In the genomic region with DNA sequence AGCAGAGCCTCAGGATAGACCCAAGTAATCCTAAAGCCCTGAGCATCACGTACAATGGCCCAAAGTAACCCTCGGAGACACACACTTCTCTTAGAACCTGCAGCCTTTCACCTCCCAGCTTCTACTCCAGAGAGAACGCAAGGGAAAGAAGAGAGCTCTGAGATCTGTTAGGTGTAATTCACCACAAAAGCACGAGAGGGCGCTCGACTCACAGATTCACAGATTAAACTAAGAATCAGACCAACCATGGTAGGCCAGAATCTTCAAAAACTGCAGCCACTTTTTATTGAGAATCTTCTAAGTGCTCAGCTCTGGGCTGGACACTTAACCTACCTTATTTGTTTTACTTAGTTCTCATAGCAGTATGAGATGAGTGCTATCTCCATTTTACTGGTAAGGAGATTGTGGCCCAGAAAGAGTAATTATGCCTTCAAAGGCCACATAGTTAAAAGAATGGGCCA, we compare ENCODE assay signal across 8 cellular contexts. TPM values are rescaled to one million over a fixed set of nuclear protein-coding genes. Genes with fewer than 3 reads are reported as not detected.
A peak's percentile ranks its signal among the peaks of the same experiment; 100 is the strongest.
DNase-seq lines count a peak whose midpoint lies in the region; ATAC-seq, FAIRE-seq and TF ChIP-seq lines count a peak whose summit lies in the region.

No MANE protein-coding gene starts in this region.

- peaks cover 35% of the 10 kb centered on the region for H3K79me2 ChIP-seq in keratinocyte (ENCODE audit: control insufficient read depth, insufficient read depth, low read length)

- H3K27ac ChIP-seq in keratinocyte (ENCODE audit: control insufficient read depth, insufficient read depth, low read length) = no peak overlapping the region

- peak overlapping the region in 2 of 3 experiments; percentile 69 to 99 for H3K4me3 ChIP-seq in keratinocyte (ENCODE audit: control insufficient read depth in 2 of 3, extremely low read depth in 1 of 3, insufficient read depth in 2 of 3, low read depth in 1 of 3, low read length in 3 of 3)

- H3K9ac ChIP-seq in keratinocyte (ENCODE audit: control insufficient read depth, extremely low read depth, insufficient read depth, low read length) = peak overlapping the region; percentile 95

- H3K9me3 ChIP-seq in keratinocyte (ENCODE audit: control insufficient read depth, low read depth, low read length) = no peaks in the 10 kb centered on the region

- peaks cover 16% of the 10 kb centered on the region for H3K4me1 ChIP-seq in keratinocyte (ENCODE audit: control insufficient read depth, extremely low read depth, insufficient read depth, low read length)

- no peaks in the 10 kb centered on the region for H3K36me3 ChIP-seq in keratinocyte (ENCODE audit: control insufficient read depth in 2 of 2, extremely low read depth in 1 of 2, insufficient read depth in 2 of 2, low read length in 2 of 2)

- H2AFZ ChIP-seq in keratinocyte (ENCODE audit: control insufficient read depth, low read length) = peak overlapping the region; percentile 97

- FAIRE-seq in keratinocyte (lab: Jason Lieb, UNC) = peak; percentile 71

- no peaks in the 10 kb centered on the region for H3K27me3 ChIP-seq in keratinocyte (ENCODE audit: control insufficient read depth, extremely low read depth, insufficient read depth, low read length)

- in situ Hi-C loops in G401 (cut with HindIII; ENCODE audit: low sequenced_read_pairs) = no loop called here

- DNase-seq in G401 (ENCODE audit: low spot score) = peak; percentile 95
- DNase-seq in NCI-H226 = peak; percentile 78
- peak; percentile 58 to 83 (median 78) for DNase-seq in activated CD4-positive, CD25-positive, alpha-beta regulatory T cell (lab: John Stamatoyannopoulos, UW)
- DNase-seq in central memory CD4-positive, alpha-beta T cell = peak; percentile 83
- peak; percentile 41 for DNase-seq in keratinocyte (ENCODE audit: low read depth, low spot score)
- DNase-seq in stimulated activated CD4-positive, alpha-beta T cell treated with anti-CD3 and anti-CD28 coated beads, Interleukin-12 subunit alpha, Interleukin-12 subunit beta, amount 100 ng/mL, for 4 hours = peak; percentile 79

- H4K20me1 ChIP-seq in keratinocyte (ENCODE audit: control insufficient read depth, extremely low read depth, insufficient read depth, low read length) = no peaks in the 10 kb centered on the region

- dilution Hi-C loops in keratinocyte (cut with MboI; ENCODE audit: extremely low pct_ligation_motif_present, low sequenced_read_pairs) = no loop called here

- TF ChIP-seq CTCF in keratinocyte (optimal IDR thresholded peaks at IDR 0.05 in 1 of 3, IDR thresholded peaks at IDR 0.05 in 1 of 3, conservative IDR thresholded peaks at IDR 0.05 in 1 of 3; ENCODE audit: extremely low read depth in 1 of 3, insufficient read depth in 2 of 3, low read length in 3 of 3) = peak; percentile 58 to 80 (median 68)

- no peaks in the 10 kb centered on the region for H3K9me1 ChIP-seq in keratinocyte (ENCODE audit: control insufficient read depth, extremely low read depth, insufficient read depth, low read length)

- H3K4me2 ChIP-seq in keratinocyte (ENCODE audit: control insufficient read depth, extremely low read depth, insufficient read depth, low read depth, low read length) = peak overlapping the region; percentile 84

- peak; percentile 35 for ATAC-seq in HG03108 (IDR thresholded peaks at IDR 0.05; ENCODE audit: unreplicated experiment)
- no peak for ATAC-seq in GM19328 (IDR thresholded peaks at IDR 0.05; ENCODE audit: unreplicated experiment)

RNA-seq across cellular contexts. Expression of a gene that starts 1.3 kb away (rescaled TPM):
- 73.4 and 87.1 TPM in 2 replicates for total RNA-seq in G401 (2014; rRNA removed; shearing (Covaris generic))
- polyA plus RNA-seq in keratinocyte = 36.9 to 64.6 TPM (median 57.8 TPM) in 3 replicates
- polyA plus RNA-seq in keratinocyte (2011; ENCODE audit: low read depth) = 110 TPM
- 36.4 and 38.7 TPM in 2 replicates for polyA plus RNA-seq in keratinocyte (2011; cell fraction: cytosol; rRNA removed)
- polyA plus RNA-seq in keratinocyte (2011; cell fraction: nucleus; rRNA removed) = 98.9 and 125 TPM in 2 replicates
- 45.2 and 68.6 TPM in 2 replicates for polyA plus RNA-seq in keratinocyte (2012; ENCODE audit: low replicate concordance)
- polyA minus RNA-seq in keratinocyte = 36.0 to 54.1 TPM (median 45.5 TPM) in 3 replicates
- 18.0 TPM for polyA minus RNA-seq in keratinocyte (2011; cell fraction: cytosol; rRNA and poly(A)+ RNA removed)
- polyA minus RNA-seq in keratinocyte (2011; cell fraction: nucleus; rRNA and poly(A)+ RNA removed) = 19.8 and 39.9 TPM in 2 replicates

RNA-seq across cellular contexts. Expression of a gene that starts 12.4 kb away (rescaled TPM):
- 0.88 and 1.9 TPM in 2 replicates for total RNA-seq in G401 (2014; rRNA removed; shearing (Covaris generic))
- 0.05 to 0.30 TPM (median 0.16 TPM) in 3 replicates for polyA plus RNA-seq in keratinocyte
- polyA plus RNA-seq in keratinocyte (2011; ENCODE audit: low read depth) = not detected
- polyA plus RNA-seq in keratinocyte (2011; cell fraction: cytosol; rRNA removed) = 0.04 and 0.24 TPM in 2 replicates
- 0.31 and 0.67 TPM in 2 replicates for polyA plus RNA-seq in keratinocyte (2011; cell fraction: nucleus; rRNA removed)
- polyA plus RNA-seq in keratinocyte (2012; ENCODE audit: low replicate concordance) = 0.62 TPM in 1 of 2 replicates, not detected in the other
- 0.23 to 0.35 TPM in 2 of 3 replicates, not detected in the other for polyA minus RNA-seq in keratinocyte
- not detected for polyA minus RNA-seq in keratinocyte (2011; cell fraction: cytosol; rRNA and poly(A)+ RNA removed)
- polyA minus RNA-seq in keratinocyte (2011; cell fraction: nucleus; rRNA and poly(A)+ RNA removed) = not detected in 2 replicates

RNA-seq across cellular contexts. Expression of a gene that starts 35.0 kb away (rescaled TPM):
- total RNA-seq in G401 (2014; rRNA removed; shearing (Covaris generic)) = 2.9 and 17.2 TPM in 2 replicates
- 16.1 to 19.8 TPM (median 19.3 TPM) in 3 replicates for polyA plus RNA-seq in keratinocyte
- polyA plus RNA-seq in keratinocyte (2011; ENCODE audit: low read depth) = 14.1 TPM
- 10.0 and 14.5 TPM in 2 replicates for polyA plus RNA-seq in keratinocyte (2011; cell fraction: cytosol; rRNA removed)
- polyA plus RNA-seq in keratinocyte (2011; cell fraction: nucleus; rRNA removed) = 39.9 and 48.9 TPM in 2 replicates
- 17.3 and 23.0 TPM in 2 replicates for polyA plus RNA-seq in keratinocyte (2012; ENCODE audit: low replicate concordance)
- polyA minus RNA-seq in keratinocyte = 9.1 to 37.5 TPM (median 11.9 TPM) in 3 replicates
- polyA minus RNA-seq in keratinocyte (2011; cell fraction: cytosol; rRNA and poly(A)+ RNA removed) = 9.0 TPM
- 9.5 and 11.2 TPM in 2 replicates for polyA minus RNA-seq in keratinocyte (2011; cell fraction: nucleus; rRNA and poly(A)+ RNA removed)

Comparison
In these comparisons a context has a peak if more than half of its experiments do, and no peak if none do; other contexts are left out.
1. DNase-seq: peak in every context shown above with its lines; median percentile 95 in G401; 83 in central memory CD4-positive, alpha-beta T cell; 79 in stimulated activated CD4-positive, alpha-beta T cell treated with anti-CD3 and anti-CD28 coated beads, Interleukin-12 subunit alpha, Interleukin-12 subunit beta, amount 100 ng/mL, for 4 hours; 78 in activated CD4-positive, CD25-positive, alpha-beta regulatory T cell; 78 in NCI-H226; 41 in keratinocyte.